ENCODE assay signal across 8 cellular contexts in the genomic region with DNA sequence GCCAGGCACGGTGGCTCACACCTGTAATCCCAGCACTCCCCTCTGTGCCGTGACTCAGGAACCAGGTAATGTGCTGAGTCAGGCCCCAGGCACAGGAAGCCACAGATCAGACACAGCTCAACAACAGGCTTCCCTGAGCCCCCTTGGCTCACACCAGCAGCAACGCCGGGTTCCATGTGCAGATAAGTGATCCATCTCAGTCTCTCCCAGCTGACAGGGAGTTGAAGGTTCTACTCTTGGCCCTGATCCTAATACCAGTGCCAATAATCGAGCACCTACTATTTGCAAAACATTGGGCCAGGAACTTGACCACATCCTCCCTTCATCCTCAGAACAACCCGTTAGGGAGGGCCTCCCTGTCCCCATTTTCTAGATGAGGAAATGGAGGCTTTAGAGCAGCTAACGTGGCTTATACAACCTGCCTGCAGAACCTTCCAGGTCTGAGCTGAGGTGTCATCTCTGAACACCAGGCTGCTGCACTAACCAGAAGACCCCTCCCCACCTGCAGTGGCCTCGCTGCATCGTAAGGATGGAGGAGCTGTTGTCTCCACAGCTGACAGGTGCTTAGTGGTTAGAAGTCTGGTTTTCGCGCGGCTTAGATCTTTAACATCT.
DNase-seq lines count a peak whose midpoint lies in the region; ATAC-seq and TF ChIP-seq lines count a peak whose summit lies in the region.

No MANE protein-coding gene starts in this region.

- no peaks in the 10 kb centered on the region for H3K9me3 ChIP-seq in DND-41 (ENCODE audit: insufficient read depth, low read length, severe bottlenecking)
- no peaks in the 10 kb centered on the region for H3K9me3 ChIP-seq in adrenal gland (replicated peaks in 1 of 3)

- H4K20me1 ChIP-seq in DND-41 (ENCODE audit: insufficient read depth, low read length): no peaks in the 10 kb centered on the region

- no peak for TF ChIP-seq POLR2A in adrenal gland (IDR thresholded peaks at IDR 0.05)

- H3K27ac ChIP-seq in DND-41 (ENCODE audit: low read length) (peak overlapping the region; percentile 94), adrenal gland (no peak overlapping the region)

- intact Hi-C loops in adrenal gland (cut with DNase I): no loop called here

- H2AFZ ChIP-seq in DND-41 (ENCODE audit: low read depth, low read length): 0 out of 2 replicates have a peak overlapping the region, but pooled peaks have one; percentile 27

- H3K9ac ChIP-seq in DND-41 (ENCODE audit: low read depth, low read length): peak overlapping the region; percentile 64

- peaks cover 7% of the 10 kb centered on the region; the same call in 1 of the 2 replicates for H3K79me2 ChIP-seq in DND-41 (ENCODE audit: insufficient read depth, low read length)

- H3K4me3 ChIP-seq in DND-41 (ENCODE audit: low read depth in 1 of 2, low read length in 2 of 2) (peak overlapping the region in 1 of 2 experiments; percentile 44; a peak in 2 of 4 replicates), adrenal gland (no peak overlapping the region)

- in situ Hi-C loops in ACHN (cut with HindIII; ENCODE audit: low pct_ligation_motif_present, low pct_unique_long_range_greater_than_20kb, low sequenced_read_pairs): no loop called here

- TF ChIP-seq CTCF in DND-41 (IDR thresholded peaks at IDR 0.05; ENCODE audit: borderline replicate concordance, extremely low read depth, low read length, poor library complexity, severe bottlenecking) (no peak), adrenal gland (IDR thresholded peaks at IDR 0.05) (no peak)

- ATAC-seq in DND-41 (ENCODE audit: insufficient read depth, low read depth) (peak; percentile 68), HG02852 (IDR thresholded peaks at IDR 0.05; ENCODE audit: unreplicated experiment) (peak; percentile 39)

- WGBS in adrenal gland, 4 donors: 74 to 86% (median 81%) methylated on average over 12 of the region's 12 CpGs

- H3K4me2 ChIP-seq in DND-41 (ENCODE audit: insufficient read depth, low read length): peak overlapping the region; percentile 66

- H3K36me3 ChIP-seq in DND-41 (ENCODE audit: insufficient read depth, low read length) (no peaks in the 10 kb centered on the region), adrenal gland (replicated peaks in 1 of 2) (no peaks in the 10 kb centered on the region)

- H3K4me1 ChIP-seq in DND-41 (ENCODE audit: insufficient read depth, low read length) (peaks cover 75% of the 10 kb centered on the region), adrenal gland (replicated peaks in 1 of 2) (no peaks in the 10 kb centered on the region)

- DNase-seq in DND-41 (peak; percentile 89), iPS-NIHi7 (ENCODE audit: extremely low spot score) (peak; percentile 54), ACHN (no peak), NCI-H2107 (lab: John Stamatoyannopoulos, UW) (no peak), adrenal gland (no peak), GM19238 (ENCODE audit: insufficient read length, low spot score) (no peak)
- DNase-seq in activated CD4-positive, alpha-beta T cell treated with anti-CD3 and anti-CD28 coated beads, Interleukin-2, amount 50 U/mL, for 24 hours (ENCODE audit: low read depth in 1 of 2, low spot score in 1 of 2): peak; percentile 16 to 52

- H3K27me3 ChIP-seq in DND-41 (ENCODE audit: insufficient read depth, low read length, poor library complexity) (no peaks in the 10 kb centered on the region), adrenal gland (no peaks in the 10 kb centered on the region)

Comparison
In these comparisons a context has a peak if more than half of its experiments do, and no peak if none do; other contexts are left out.
1. DNase-seq: peak in DND-41 (single experiment), activated CD4-positive, alpha-beta T cell treated with anti-CD3 and anti-CD28 coated beads, Interleukin-2, amount 50 U/mL, for 24 hours (2 of 2) and iPS-NIHi7 (single experiment); none in ACHN (single experiment), NCI-H2107 (single experiment), adrenal gland (0 of 7) and GM19238 (single experiment).